Comparison of ENCODE assay signal across 19 cellular contexts in the genomic region with DNA sequence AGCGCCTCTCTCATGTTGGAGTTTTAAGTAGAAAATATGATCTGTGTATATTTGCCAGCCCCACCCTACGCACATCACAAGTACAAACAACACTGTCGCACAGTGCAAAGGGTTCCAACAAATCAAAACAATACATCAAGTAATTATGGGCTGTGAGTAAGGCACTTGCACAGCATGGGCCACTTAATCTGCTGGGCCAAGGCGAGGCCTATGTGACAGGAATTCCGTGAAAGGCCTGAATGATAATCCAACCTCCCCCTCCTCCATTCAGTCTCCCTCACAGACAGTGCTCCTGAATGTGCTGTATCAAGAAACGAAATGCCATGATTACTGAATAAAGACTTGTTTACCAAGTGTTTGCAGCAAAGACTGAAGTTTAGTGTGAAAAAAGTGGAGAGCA.
A peak's percentile ranks its signal among the peaks of the same experiment; 100 is the strongest.
DNase-seq lines count a peak whose midpoint lies in the region; ATAC-seq, FAIRE-seq and TF ChIP-seq lines count a peak whose summit lies in the region.
"Had no signal": no experiment of that assay in that cellular context is flagged by ENCODE, and none has a peak within 500 bp of the region (broad histone marks: within the 10 kb centered on the region; RNA-seq: fewer than 3 reads in every experiment).

No MANE protein-coding gene starts in this region.

- H3K4me1 ChIP-seq in A549 (peaks cover 25% of the 10 kb centered on the region; the same call in 2 of the 3 replicates), HUES48 (ENCODE audit: control insufficient read depth, insufficient read depth, low read length) (peaks cover 23% of the 10 kb centered on the region), mesendoderm (ENCODE audit: control insufficient read depth, low read depth, low read length) (no peaks in the 10 kb centered on the region), spleen (peaks cover 5 to 19% (median 15%) of the 10 kb centered on the region in 6 donors)

- H3K36me3 ChIP-seq in HUES48 (ENCODE audit: control insufficient read depth, insufficient read depth, low read length): no peaks in the 10 kb centered on the region
- no peaks in the 10 kb centered on the region for H3K36me3 ChIP-seq in mesendoderm (ENCODE audit: control insufficient read depth, insufficient read depth, low read length)
- no peaks in the 10 kb centered on the region for H3K36me3 ChIP-seq in spleen

- ATAC-seq in A549 (no peak), HG03342 (IDR thresholded peaks at IDR 0.05; ENCODE audit: unreplicated experiment) (no peak)
- ATAC-seq: HCT116 had no signal

- intact Hi-C loops in spleen (cut with DNase I; ENCODE audit: low total_unique reads): no loop called here

- TF ChIP-seq POLR2A in A549 (IDR thresholded peaks at IDR 0.05; ENCODE audit: low read length) (no peak), spleen (IDR thresholded peaks at IDR 0.05) (no peak)

- H3K9me3 ChIP-seq in A549 (no peaks in the 10 kb centered on the region), HUES48 (ENCODE audit: control insufficient read depth, insufficient read depth, low read length) (no peaks in the 10 kb centered on the region), spleen (no peaks in the 10 kb centered on the region)

- H3K79me2 ChIP-seq in mesendoderm (ENCODE audit: control insufficient read depth, insufficient read depth, low read length): no peaks in the 10 kb centered on the region

- no peak overlapping the region for H3K23ac ChIP-seq in mesendoderm (ENCODE audit: low read length)

- no peak overlapping the region for H2BK120ac ChIP-seq in mesendoderm (ENCODE audit: low read depth, low read length)

- H2BK5ac ChIP-seq in mesendoderm (ENCODE audit: low read length): no peak overlapping the region

- no peak overlapping the region for H3K18ac ChIP-seq in mesendoderm (ENCODE audit: low read length)

- WGBS in A549 (ENCODE audit: missing lambda C conversion rate): 47% methylated on average over 6 of the region's 6 CpGs
- no CpG with 5 or more reads among the region's 6 CpGs for WGBS in mesendoderm (ENCODE audit: extremely low coverage, insufficient coverage, low lambda C conversion rate)
- WGBS in spleen, 5 donors: 92 to 99% (median 96%) methylated on average over 6 of the region's 6 CpGs

- TF ChIP-seq RAD21 in A549 (conservative IDR thresholded peaks at IDR 0.05 in 1 of 2, IDR thresholded peaks at IDR 0.05 in 1 of 2): no peak

- no peak overlapping the region for H3K4me3 ChIP-seq in A549
- 0 out of 2 replicates have a peak overlapping the region, but pooled peaks have one; percentile 15 for H3K4me3 ChIP-seq in HUES48 (ENCODE audit: low read depth, low read length)
- no peak overlapping the region for H3K4me3 ChIP-seq in mesendoderm (ENCODE audit: low read length)
- no peak overlapping the region for H3K4me3 ChIP-seq in spleen
- H3K4me3 ChIP-seq: BLaER1 treated with 17β-estradiol and CSF1 and Interleukin-3, amounts not matched to agents 10 nM and 100 nM had no signal

- H3K56ac ChIP-seq in mesendoderm (ENCODE audit: low read length): no peak overlapping the region

- H4K5ac ChIP-seq in mesendoderm (ENCODE audit: low read length): no peak overlapping the region

- no peak for FAIRE-seq in A549 (lab: Jason Lieb, UNC)
- FAIRE-seq: bronchial epithelial cell, HTR-8/SVneo had no signal

- no peak for TF ChIP-seq EP300 in A549 (IDR thresholded peaks at IDR 0.05)

- POLR2A ChIA-PET in A549 (lab: Yijun Ruan, JAX): no interaction called here

- peak overlapping the region; percentile 31 to 65; a peak in 4 of 6 replicates for H3K27ac ChIP-seq in A549
- H3K27ac ChIP-seq in HUES48 (ENCODE audit: low read depth, low read length): no peak overlapping the region
- H3K27ac ChIP-seq in angular gyrus (ENCODE audit: low read depth, low read length): peak overlapping the region; percentile 58
- no peak overlapping the region for H3K27ac ChIP-seq in mesendoderm (ENCODE audit: low read depth, low read length)
- H3K27ac ChIP-seq in spleen: no peak overlapping the region
- H3K27ac ChIP-seq: BLaER1 treated with 17β-estradiol and CSF1 and Interleukin-3, amounts not matched to agents 10 nM and 100 nM had no signal

- no peaks in the 10 kb centered on the region for H3K79me1 ChIP-seq in mesendoderm (ENCODE audit: low read length)

- H3K4ac ChIP-seq in mesendoderm (ENCODE audit: low read depth, low read length): no peak overlapping the region

- no peak for TF ChIP-seq CTCF in A549 (IDR thresholded peaks at IDR 0.05)
- TF ChIP-seq CTCF in spleen (IDR thresholded peaks at IDR 0.05 in 8 of 11, conservative IDR thresholded peaks at IDR 0.05 in 3 of 11): no peak

- H2AK5ac ChIP-seq in mesendoderm (ENCODE audit: low read length): no peak overlapping the region

- peak in 1 of 2 experiments; percentile 55 for DNase-seq in A549 (ENCODE audit: low read depth in 1 of 2, low spot score in 1 of 2)
- peak; percentile 70 for DNase-seq in mesendoderm
- DNase-seq in spleen: no peak
- no peak for DNase-seq in activated T-cell treated with anti-CD3 and anti-CD28 coated beads, Interleukin-2, amount 50 U/mL, for 1 hour
- no peak for DNase-seq in GM19240 (ENCODE audit: insufficient read length, low spot score)
- DNase-seq: activated naive CD4-positive, alpha-beta T cell treated with Interleukin-2 at 50 U/mL for 16 hours; activated T-cell treated with anti-CD3 and anti-CD28 coated beads, Interleukin-2, amount 50 U/mL, for 48 hours; Karpas-422; MV-4-11; naive B cell; NCI-H187 treated with DMSO at 0.1 percent for 48 hours; NCI-H446 treated with DMSO at 0.1 percent for 48 hours had no signal

- H3K9ac ChIP-seq in HUES48 (ENCODE audit: low read depth, low read length) (no peak overlapping the region), mesendoderm (ENCODE audit: low read length) (no peak overlapping the region)
- H3K9ac ChIP-seq: BLaER1 treated with 17β-estradiol and CSF1 and Interleukin-3, amounts not matched to agents 10 nM and 100 nM had no signal

- CTCF ChIA-PET in A549 (lab: Yijun Ruan, JAX): no interaction called here

- peak overlapping the region; percentile 41; the same call in 1 of the 3 replicates for H3K4me2 ChIP-seq in A549
- H3K4me2 ChIP-seq in mesendoderm (ENCODE audit: low read length): no peak overlapping the region

- H2BK15ac ChIP-seq in mesendoderm (replicated peaks; ENCODE audit: low read depth): no peak overlapping the region

- peaks cover 6% of the 10 kb centered on the region for H3K27me3 ChIP-seq in HUES48 (ENCODE audit: control insufficient read depth, insufficient read depth, low read length)
- no peaks in the 10 kb centered on the region for H3K27me3 ChIP-seq in mesendoderm (ENCODE audit: insufficient read depth, low read length, poor library complexity)
- no peaks in the 10 kb centered on the region for H3K27me3 ChIP-seq in spleen (replicated peaks in 1 of 7)
- H3K27me3 ChIP-seq: BLaER1 treated with 17β-estradiol and CSF1 and Interleukin-3, amounts not matched to agents 10 nM and 100 nM had no signal

- H4K8ac ChIP-seq in mesendoderm (ENCODE audit: low read depth, low read length): no peak overlapping the region

TF ChIP-seq in A549, 52 proteins besides CTCF, POLR2A, EP300 and RAD21:
- TF ChIP-seq NPAS2 (CRISPR knock-in tag; IDR thresholded peaks at IDR 0.05; ENCODE audit: borderline replicate concordance) (no peak), NR3C1 (IDR thresholded peaks at IDR 0.05) (no peak), MAZ (IDR thresholded peaks at IDR 0.05; ENCODE audit: borderline replicate concordance, low read depth, low read length) (no peak), RNF2 (IDR thresholded peaks at IDR 0.05; ENCODE audit: borderline replicate concordance, low read depth) (no peak), EHMT2 (IDR thresholded peaks at IDR 0.05; ENCODE audit: low read depth) (no peak), FOSL2 (IDR thresholded peaks at IDR 0.05) (no peak), FOSL2 (CRISPR knock-in tag; IDR thresholded peaks at IDR 0.05) (no peak), NFE2L2 (conservative IDR thresholded peaks at IDR 0.05; ENCODE audit: low read length) (no peak), RARB (CRISPR knock-in tag; IDR thresholded peaks at IDR 0.05) (no peak), ZFP36 (IDR thresholded peaks at IDR 0.05; ENCODE audit: borderline replicate concordance, partially characterized antibody) (no peak), CEBPB (IDR thresholded peaks at IDR 0.05) (no peak), POLR2AphosphoS2 (conservative IDR thresholded peaks at IDR 0.05; ENCODE audit: low read length) (no peak), HOXB13 (CRISPR knock-in tag; IDR thresholded peaks at IDR 0.05; ENCODE audit: low read depth) (no peak)
- TF ChIP-seq, protein P1, sequence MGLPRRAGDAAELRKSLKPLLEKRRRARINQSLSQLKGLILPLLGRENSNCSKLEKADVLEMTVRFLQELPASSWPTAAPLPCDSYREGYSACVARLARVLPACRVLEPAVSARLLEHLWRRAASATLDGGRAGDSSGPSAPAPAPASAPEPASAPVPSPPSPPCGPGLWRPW (IDR thresholded peaks at IDR 0.05): no peak
- TF ChIP-seq, protein P2, sequence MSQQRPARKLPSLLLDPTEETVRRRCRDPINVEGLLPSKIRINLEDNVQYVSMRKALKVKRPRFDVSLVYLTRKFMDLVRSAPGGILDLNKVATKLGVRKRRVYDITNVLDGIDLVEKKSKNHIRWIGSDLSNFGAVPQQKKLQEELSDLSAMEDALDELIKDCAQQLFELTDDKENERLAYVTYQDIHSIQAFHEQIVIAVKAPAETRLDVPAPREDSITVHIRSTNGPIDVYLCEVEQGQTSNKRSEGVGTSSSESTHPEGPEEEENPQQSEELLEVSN (IDR thresholded peaks at IDR 0.05; ENCODE audit: borderline replicate concordance, low read depth): no peak
- TF ChIP-seq, protein P3, sequence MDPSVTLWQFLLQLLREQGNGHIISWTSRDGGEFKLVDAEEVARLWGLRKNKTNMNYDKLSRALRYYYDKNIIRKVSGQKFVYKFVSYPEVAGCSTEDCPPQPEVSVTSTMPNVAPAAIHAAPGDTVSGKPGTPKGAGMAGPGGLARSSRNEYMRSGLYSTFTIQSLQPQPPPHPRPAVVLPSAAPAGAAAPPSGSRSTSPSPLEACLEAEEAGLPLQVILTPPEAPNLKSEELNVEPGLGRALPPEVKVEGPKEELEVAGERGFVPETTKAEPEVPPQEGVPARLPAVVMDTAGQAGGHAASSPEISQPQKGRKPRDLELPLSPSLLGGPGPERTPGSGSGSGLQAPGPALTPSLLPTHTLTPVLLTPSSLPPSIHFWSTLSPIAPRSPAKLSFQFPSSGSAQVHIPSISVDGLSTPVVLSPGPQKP (IDR thresholded peaks at IDR 0.05; ENCODE audit: low read depth, low read length): no peak
TF ChIP-seq in A549: peak in this region for 0.

Comparison
In these comparisons a context has a peak if more than half of its experiments do, and no peak if none do; other contexts are left out.
1. H3K27ac ChIP-seq: peak in A549 (2 of 2) and angular gyrus (single experiment); none in HUES48 (single experiment), mesendoderm (single experiment) and spleen (0 of 8).